27 cellular contexts compared by ENCODE assay signal in the genomic region with DNA sequence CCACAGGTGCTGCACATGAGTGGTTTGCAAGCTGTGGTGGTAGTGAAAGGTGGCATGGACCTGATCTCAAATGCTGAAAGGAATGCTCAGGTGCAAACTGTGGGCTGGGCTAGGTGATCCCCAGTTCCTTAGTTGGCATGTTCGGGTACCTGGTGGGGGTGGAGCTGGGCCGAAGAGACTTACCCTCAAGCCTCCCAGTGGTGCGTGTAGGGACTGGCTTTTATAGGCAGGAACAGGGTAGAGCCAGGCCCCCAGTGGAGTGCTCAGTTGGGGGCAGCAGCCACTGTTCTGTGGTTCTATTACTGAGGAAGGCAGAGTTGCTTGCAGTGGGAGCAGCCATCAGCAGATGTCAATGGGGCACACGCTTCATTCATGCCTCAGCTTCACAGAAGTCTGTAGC.
"Had no signal": no experiment of that assay in that cellular context is flagged by ENCODE, and none has a peak within 500 bp of the region (broad histone marks: within the 10 kb centered on the region; RNA-seq: fewer than 3 reads in every experiment).

No MANE protein-coding gene starts in this region.

- H3K27me3 ChIP-seq: neural progenitor cell, neutrophil, pancreas, right lobe of liver, sigmoid colon, stomach, thyroid gland, tibial nerve, upper lobe of left lung, uterus had no signal

- ATAC-seq: naive thymus-derived CD4-positive, alpha-beta T cell; natural killer cell; pancreas; psoas muscle; right cardiac atrium; stimulated activated effector memory CD8-positive, alpha-beta T cell treated with anti-CD3 and anti-CD28 coated beads, Interleukin-12 subunit alpha, Interleukin-12 subunit beta, amount 100 ng/mL, for 72 hours had no signal

- H3K4me3 ChIP-seq: neural progenitor cell, pancreas, psoas muscle, right lobe of liver, sigmoid colon, stomach, thoracic aorta, thyroid gland, tibial nerve, upper lobe of left lung, uterus had no signal

- H3K4me2 ChIP-seq: neural progenitor cell had no signal

- H3K27me3 Mint-ChIP-seq: naive thymus-derived CD4-positive, alpha-beta T cell; progenitor cell of endocrine pancreas; stimulated activated naive B cell treated with anti-CD40 and anti-IgM and Interleukin-4, amounts not matched to agents 10 μg/mL and 1 μg/mL and 100 μg/mL, for 72 hours; stimulated activated naive CD8-positive, alpha-beta T cell treated with anti-CD3 and anti-CD28 coated beads, Interleukin-15, Interleukin-2, amounts not matched to agents 100 ng/mL and 50 ng/mL, for 24 hours had no signal

- H3K36me3 ChIP-seq: neural progenitor cell, neutrophil, pancreas, right lobe of liver, sigmoid colon, stomach, thoracic aorta, thyroid gland, tibial nerve, upper lobe of left lung, uterus had no signal

- H3K27ac ChIP-seq: neural progenitor cell, neutrophil, pancreas, psoas muscle, right lobe of liver, sigmoid colon, stomach, thoracic aorta, thyroid gland, tibial nerve, upper lobe of left lung, uterus had no signal

- DNase-seq: naive thymus-derived CD4-positive, alpha-beta T cell; natural killer cell; nucleus accumbens; psoas muscle; right lobe of liver; sigmoid colon; small intestine; stimulated activated CD4-positive, alpha-beta T cell treated with anti-CD3 and anti-CD28 coated beads, Interleukin-15, amount 100 ng/mL, for 24 hours; stimulated activated CD4-positive, alpha-beta T cell treated with anti-CD3 and anti-CD28 coated beads, Interleukin-2, amount 100 ng/mL, for 24 hours; stimulated activated CD4-positive, alpha-beta T cell treated with anti-CD3 and anti-CD28 coated beads, Interleukin-2, amount 100 ng/mL, for 48 hours; stimulated activated CD4-positive, alpha-beta T cell treated with anti-CD3 and anti-CD28 coated beads, Interleukin-4, amount 100 ng/mL, for 24 hours; stimulated activated naive B cell treated with anti-CD40 and anti-IgM and Interleukin-4, amounts not matched to agents 10 μg/mL and 1 μg/mL and 100 μg/mL, for 72 hours; stimulated activated naive CD4-positive, alpha-beta T cell treated with Interleukin-2 at 50 U/mL for 16 hours; stomach; thyroid gland; upper lobe of left lung; uterus had no signal

- H3K4me1 Mint-ChIP-seq: naive thymus-derived CD4-positive, alpha-beta T cell; natural killer cell; nephron; neural progenitor cell; stimulated activated effector memory CD8-positive, alpha-beta T cell treated with anti-CD3 and anti-CD28 coated beads, Interleukin-12 subunit alpha, Interleukin-12 subunit beta, amount 100 ng/mL, for 72 hours; stimulated activated naive B cell treated with anti-CD40 and anti-IgM and Interleukin-4, amounts not matched to agents 10 μg/mL and 1 μg/mL and 100 μg/mL, for 72 hours had no signal

- H2AFZ ChIP-seq: neural progenitor cell had no signal

- H3K4me3 Mint-ChIP-seq: naive thymus-derived CD4-positive, alpha-beta T cell; natural killer cell; nephron; neural progenitor cell; stimulated activated effector memory CD8-positive, alpha-beta T cell treated with anti-CD3 and anti-CD28 coated beads, Interleukin-12 subunit alpha, Interleukin-12 subunit beta, amount 100 ng/mL, for 72 hours; stimulated activated naive B cell treated with anti-CD40 and anti-IgM and Interleukin-4, amounts not matched to agents 10 μg/mL and 1 μg/mL and 100 μg/mL, for 72 hours; stimulated activated naive CD8-positive, alpha-beta T cell treated with anti-CD3 and anti-CD28 coated beads, Interleukin-15, Interleukin-2, amounts not matched to agents 100 ng/mL and 50 ng/mL, for 24 hours had no signal

- FAIRE-seq: pancreas, small intestine had no signal

- H3K9me3 Mint-ChIP-seq: neural progenitor cell had no signal

- H3K36me3 Mint-ChIP-seq: naive thymus-derived CD4-positive, alpha-beta T cell; natural killer cell; neural progenitor cell; stimulated activated effector memory CD8-positive, alpha-beta T cell treated with anti-CD3 and anti-CD28 coated beads, Interleukin-12 subunit alpha, Interleukin-12 subunit beta, amount 100 ng/mL, for 72 hours; stimulated activated naive B cell treated with anti-CD40 and anti-IgM and Interleukin-4, amounts not matched to agents 10 μg/mL and 1 μg/mL and 100 μg/mL, for 72 hours had no signal

- H3K9ac ChIP-seq: neural progenitor cell had no signal

- H3K4me1 ChIP-seq: neural progenitor cell, pancreas, psoas muscle, right lobe of liver, sigmoid colon, stomach, thyroid gland, tibial nerve, upper lobe of left lung, uterus had no signal

- H3K9me3 ChIP-seq: neutrophil, pancreas, psoas muscle, right lobe of liver, sigmoid colon, thoracic aorta, thyroid gland, uterus had no signal
